In the genomic region with DNA sequence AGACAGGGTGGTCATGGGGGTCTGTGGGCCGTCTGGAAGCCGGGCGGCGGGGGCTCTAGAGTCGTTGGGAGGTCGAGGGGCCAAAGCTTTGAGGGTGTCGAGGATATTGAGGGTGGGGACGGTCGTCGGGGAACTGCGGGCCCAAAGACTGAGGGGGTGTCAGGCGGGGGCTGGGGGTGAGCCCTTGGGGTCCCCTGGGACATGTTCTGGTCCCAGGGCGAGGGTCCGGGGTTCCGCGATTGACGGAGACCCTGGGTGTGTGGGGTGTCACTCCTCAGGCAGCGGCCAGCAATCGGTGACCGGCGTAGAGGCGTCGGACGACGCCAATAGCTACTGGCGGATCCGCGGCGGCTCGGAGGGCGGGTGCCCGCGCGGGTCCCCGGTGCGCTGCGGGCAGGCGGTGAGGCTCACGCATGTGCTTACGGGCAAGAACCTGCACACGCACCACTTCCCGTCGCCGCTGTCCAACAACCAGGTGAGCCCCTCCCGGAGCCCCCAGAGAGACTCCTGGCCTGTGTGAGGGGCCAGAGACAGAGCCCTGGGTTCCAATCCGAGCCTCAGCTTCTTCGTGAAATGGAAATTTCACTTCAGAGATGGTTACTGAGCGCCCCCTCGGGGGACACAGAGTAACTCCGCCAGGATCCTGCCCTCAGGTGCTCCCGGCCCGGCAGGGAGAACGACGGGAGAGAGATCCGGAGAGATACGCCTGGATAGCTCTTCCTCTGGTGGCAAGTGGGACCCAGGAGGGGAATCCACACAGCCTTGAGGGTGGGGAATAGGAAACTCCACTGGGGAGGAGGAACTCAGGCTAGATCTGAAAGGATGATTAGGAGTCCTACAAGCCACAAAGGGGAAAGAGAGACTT, we compare ENCODE assay signal across 7 cellular contexts. TPM values are rescaled to one million over a fixed set of nuclear protein-coding genes. Genes with fewer than 3 reads are reported as not detected.
DNase-seq lines count a peak whose midpoint lies in the region; ATAC-seq and TF ChIP-seq lines count a peak whose summit lies in the region.

No MANE protein-coding gene starts in this region.

- H3K4me3 ChIP-seq in GM12875 (ENCODE audit: low read depth, low read length) (peak overlapping the region; percentile 93), MM.1S (ENCODE audit: low read length) (peak overlapping the region; percentile 78), body of pancreas (peak overlapping the region; percentile 83 to 93)

- H3K79me2 ChIP-seq in MM.1S (ENCODE audit: low read length), result peaks cover 13% of the 10 kb centered on the region

- DNase-seq in MM.1S (peak; percentile 74), body of pancreas (peak; percentile 64 to 67 (median 66)), inferior parietal cortex (ENCODE audit: extremely low spot score) (peak; percentile 77), DMS114 treated with DMSO at 0.1 percent for 48 hours (lab: John Stamatoyannopoulos, UW; ENCODE audit: unreplicated experiment) (no peak)
- DNase-seq in stimulated activated CD4-positive, alpha-beta T cell treated with anti-CD3 and anti-CD28 coated beads, Interleukin-12 subunit alpha, Interleukin-12 subunit beta, amount 100 ng/mL, for 48 hours (ENCODE audit: low read depth in 2 of 3, low spot score in 1 of 3), result peak in 2 of 3 donors; percentile 50 to 64

- no peaks in the 10 kb centered on the region for H3K4me1 ChIP-seq in MM.1S (ENCODE audit: low read length)
- peaks cover 38% of the 10 kb centered on the region for H3K4me1 ChIP-seq in body of pancreas

- peak overlapping the region; percentile 81 for H2AFZ ChIP-seq in MM.1S (ENCODE audit: low read length)

- WGBS in body of pancreas, 2 donors, result 0% methylated on average over 3 to 54 of the region's 56 CpGs

- H3K9me3 ChIP-seq in MM.1S (replicated peaks; ENCODE audit: insufficient read depth, low read length) (no peaks in the 10 kb centered on the region), body of pancreas (no peaks in the 10 kb centered on the region)

- peak; percentile 78 for TF ChIP-seq CTCF in GM12875 (IDR thresholded peaks at IDR 0.05; ENCODE audit: borderline replicate concordance, insufficient read depth, low read depth, low read length)
- TF ChIP-seq CTCF in MM.1S (IDR thresholded peaks at IDR 0.05; ENCODE audit: low read length), result peak; percentile 70
- TF ChIP-seq CTCF in body of pancreas (IDR thresholded peaks at IDR 0.05), result peak in 6 of 7 experiments; percentile 27 to 57 (median 53)

- no peaks in the 10 kb centered on the region for H4K20me1 ChIP-seq in MM.1S (ENCODE audit: insufficient read depth, low read length)

- intact Hi-C loops in body of pancreas (cut with DNase I), result no loop called here

- H3K36me3 ChIP-seq in MM.1S (replicated peaks; ENCODE audit: insufficient read depth, low read length), result no peaks in the 10 kb centered on the region
- H3K36me3 ChIP-seq in body of pancreas (replicated peaks in 1 of 2; ENCODE audit: insufficient read depth in 1 of 2, low read depth in 2 of 2), result peaks cover 0 to 2% of the 10 kb centered on the region in 2 donors

- H3K27ac ChIP-seq in MM.1S (ENCODE audit: low read length), result peak overlapping the region; percentile 36; the same call in 1 of the 2 replicates
- H3K27ac ChIP-seq in body of pancreas, result peak overlapping the region; percentile 64 to 89 (median 79)

- H3K4me3 Mint-ChIP-seq in T-helper 1 cell treated with Interleukin-12 subunit alpha and Interleukin-12 subunit beta and Interleukin-4 antibody, amounts not matched to agents 30 μg/mL and 1 μg/mL, for 36 hours, result peak overlapping the region; percentile 86

- peak overlapping the region; percentile 79 for H3K9ac ChIP-seq in MM.1S (ENCODE audit: low read length)

- H3K9me3 Mint-ChIP-seq in T-helper 1 cell treated with Interleukin-12 subunit alpha and Interleukin-12 subunit beta and Interleukin-4 antibody, amounts not matched to agents 30 μg/mL and 1 μg/mL, for 36 hours, result no peaks in the 10 kb centered on the region

- H3K27me3 Mint-ChIP-seq in T-helper 1 cell treated with Interleukin-12 subunit alpha and Interleukin-12 subunit beta and Interleukin-4 antibody, amounts not matched to agents 30 μg/mL and 1 μg/mL, for 36 hours (ENCODE audit: low read depth), result no peaks in the 10 kb centered on the region

- ATAC-seq in body of pancreas, result peak; percentile 21

- TF ChIP-seq POLR2A in body of pancreas (IDR thresholded peaks at IDR 0.05), result no peak

- H3K36me3 Mint-ChIP-seq in T-helper 1 cell treated with Interleukin-12 subunit alpha and Interleukin-12 subunit beta and Interleukin-4 antibody, amounts not matched to agents 30 μg/mL and 1 μg/mL, for 36 hours (ENCODE audit: low read depth), result peaks cover 22% of the 10 kb centered on the region

- peak overlapping the region; percentile 83 for H3K27ac Mint-ChIP-seq in T-helper 1 cell treated with Interleukin-12 subunit alpha and Interleukin-12 subunit beta and Interleukin-4 antibody, amounts not matched to agents 30 μg/mL and 1 μg/mL, for 36 hours

- no peaks in the 10 kb centered on the region for H3K9me2 ChIP-seq in MM.1S (replicated peaks; ENCODE audit: insufficient read depth, low read length)

- peak overlapping the region; percentile 81 for H3K4me2 ChIP-seq in MM.1S (ENCODE audit: low read depth, low read length)

- peaks cover 22% of the 10 kb centered on the region for H3K4me1 Mint-ChIP-seq in T-helper 1 cell treated with Interleukin-12 subunit alpha and Interleukin-12 subunit beta and Interleukin-4 antibody, amounts not matched to agents 30 μg/mL and 1 μg/mL, for 36 hours (ENCODE audit: low read depth)

- peaks cover 8% of the 10 kb centered on the region; the same call in 1 of the 2 replicates for H3F3A ChIP-seq in MM.1S (ENCODE audit: insufficient read depth, low read length)

- H3K27me3 ChIP-seq in MM.1S (replicated peaks; ENCODE audit: insufficient read depth, low read length) (no peaks in the 10 kb centered on the region), body of pancreas (no peaks in the 10 kb centered on the region)

RNA-seq across cellular contexts. Expression of a gene that starts 0.7 kb away (rescaled TPM):
- 100 to 1,000 TPM in 1 of 2 donors, 10 to 100 TPM in 1; 47.5 to 115 TPM for total RNA-seq in body of pancreas

RNA-seq across cellular contexts. Expression of a gene that starts 10.3 kb away (rescaled TPM):
- under 1 TPM in 1 of 2 donors, not detected in 1; 0.52 TPM for total RNA-seq in body of pancreas

RNA-seq across cellular contexts. Expression of a gene that starts 13.0 kb away (rescaled TPM):
- 10 to 100 TPM; 45.7 to 63.0 TPM for total RNA-seq in body of pancreas

RNA-seq across cellular contexts. Expression of a gene that starts 23.0 kb away (rescaled TPM):
- total RNA-seq in body of pancreas, result 10 to 100 TPM; 44.9 to 94.9 TPM
